34 cellular contexts compared by ENCODE assay signal in genomic region chr1:57403201-57403600, GRCh38. TPM values are rescaled to one million over a fixed set of nuclear protein-coding genes. Genes with fewer than 3 reads are reported as not detected.
"Had no signal": no experiment of that assay in that cellular context is flagged by ENCODE, and none has a peak within 500 bp of the region (broad histone marks: within the 10 kb centered on the region; RNA-seq: fewer than 3 reads in every experiment).

No MANE protein-coding gene starts in this region.

- H3K36me3 ChIP-seq: adrenal gland, brain microvascular endothelial cell, breast epithelium had no signal

- H3K27me3 ChIP-seq: adrenal gland, body of pancreas, brain microvascular endothelial cell, breast epithelium had no signal

- H3K27ac ChIP-seq: adrenal gland, body of pancreas, brain microvascular endothelial cell, breast epithelium, VCaP had no signal

- DNase-seq: activated B cell treated with CpG ODN at 0.5 μM for 24 hours; activated CD4-positive, alpha-beta memory T cell treated with anti-CD3 and anti-CD28 coated beads for 36 hours; activated CD4-positive, alpha-beta T cell treated with anti-CD3 and anti-CD28 coated beads for 4 hours; activated CD4-positive, alpha-beta T cell treated with anti-CD3 and anti-CD28 coated beads, Interleukin-2, amount 10 ng/mL, durations not matched to agents 24 days and 14 days; activated CD4-positive, alpha-beta T cell treated with anti-CD3 and anti-CD28 coated beads, Interleukin-2, amount 50 U/mL, for 1 hour; activated CD4-positive, alpha-beta T cell treated with anti-CD3 and anti-CD28 coated beads, Interleukin-2, amount 50 U/mL, for 4 hours; activated CD4-positive, CD25-positive, alpha-beta regulatory T cell treated with anti-CD3 and anti-CD28 coated beads, Interleukin-2, amount 50 U/mL, for 72 hours; activated CD8-positive, alpha-beta memory T cell treated with anti-CD3 and anti-CD28 coated beads, Interleukin-2, amount 50 U/mL, for 4 hours; activated CD8-positive, alpha-beta T cell treated with anti-CD3 and anti-CD28 coated beads for 36 hours; activated effector memory CD4-positive, alpha-beta T cell treated with anti-CD3 and anti-CD28 coated beads, Interleukin-2, amount 50 U/mL, for 16 hours; activated gamma-delta T cell treated with Interleukin-2 at 50 U/mL for 16 hours; activated naive CD4-positive, alpha-beta T cell; activated naive CD4-positive, alpha-beta T cell treated with anti-CD3 and anti-CD28 coated beads for 36 hours; activated naive CD4-positive, alpha-beta T cell treated with anti-CD3 and anti-CD28 coated beads, Interleukin-2, amount 50 U/mL, for 16 hours; activated naive CD8-positive, alpha-beta T cell treated with anti-CD3 and anti-CD28 coated beads for 36 hours; activated T-cell treated with anti-CD3 and anti-CD28 coated beads for 4 hours; activated T-cell treated with anti-CD3 and anti-CD28 coated beads, Interleukin-2, amount 50 U/mL, for 1 hour; activated T-cell treated with anti-CD3 and anti-CD28 coated beads, Interleukin-2, amount 50 U/mL, for 4 hours; activated T-cell treated with anti-CD3 and anti-CD28 coated beads, Interleukin-2, amount 50 U/mL, for 72 hours; adrenal gland; amniotic stem cell; aorta; body of pancreas; brain microvascular endothelial cell; central memory CD4-positive, alpha-beta T cell; T-helper 1 cell; T-helper 2 cell; T-helper 9 cell had no signal

- FAIRE-seq: astrocyte, TTC549 had no signal

- H3K9me3 ChIP-seq: adrenal gland, body of pancreas, breast epithelium had no signal

- H3K4me3 ChIP-seq: adrenal gland, body of pancreas, breast epithelium had no signal

- H3K4me1 ChIP-seq: adrenal gland, breast epithelium had no signal

RNA-seq across cellular contexts. Expression of gene DAB1, which starts 20.7 kb away (rescaled TPM):
- total RNA-seq: activated B cell treated with CpG ODN at 0.5 μM for 24 hours; activated CD4-positive, alpha-beta T cell treated with anti-CD3 and anti-CD28 coated beads, Interleukin-2, amount 10 ng/mL, durations not matched to agents 24 days and 14 days; activated CD8-positive, alpha-beta memory T cell treated with anti-CD3 and anti-CD28 coated beads for 36 hours; activated CD8-positive, alpha-beta T cell treated with anti-CD3 and anti-CD28 coated beads for 36 hours; activated naive CD4-positive, alpha-beta T cell treated with anti-CD3 and anti-CD28 coated beads for 36 hours; activated naive CD8-positive, alpha-beta T cell treated with anti-CD3 and anti-CD28 coated beads for 36 hours; activated T-cell treated with anti-CD3 and anti-CD28 coated beads, Interleukin-2, amount 50 U/mL, for 4 hours; activated T-helper 1 cell treated with anti-CD3 and anti-CD28 coated beads, Interleukin-12 subunit alpha, Interleukin-12 subunit beta, Interleukin-2, Interleukin-4 antibody, amounts not matched to agents 30 ng/mL and 10 ng/mL and 1 ng/mL, durations not matched to agents 14 hours and 24 hours and 36 hours had no signal
